Comparison of ENCODE assay signal across 15 cellular contexts in the genomic region with DNA sequence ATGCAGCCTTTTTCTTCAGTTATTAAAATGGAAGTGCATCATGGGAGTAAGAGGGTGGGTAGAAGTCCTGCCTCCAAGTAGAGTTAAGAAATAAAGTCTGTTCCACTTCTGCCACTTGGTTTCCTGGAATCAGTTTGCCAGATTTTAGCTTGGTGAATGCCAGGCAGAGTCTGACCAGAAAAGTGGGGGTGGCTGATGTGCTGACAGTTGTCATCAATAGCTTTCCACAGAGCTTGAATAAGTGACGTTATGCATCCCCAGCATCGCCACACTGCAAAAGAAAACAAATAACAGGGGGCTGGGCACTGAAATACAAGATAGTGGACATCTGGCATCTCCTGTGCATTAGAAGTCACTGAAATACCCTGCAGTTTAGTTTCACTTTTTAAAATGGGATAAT. TPM values are rescaled to one million over a fixed set of nuclear protein-coding genes. Genes with fewer than 3 reads are reported as not detected.
A peak's percentile ranks its signal among the peaks of the same experiment; 100 is the strongest.
DNase-seq lines count a peak whose midpoint lies in the region; ATAC-seq and TF ChIP-seq lines count a peak whose summit lies in the region.
"Had no signal": no experiment of that assay in that cellular context is flagged by ENCODE, and none has a peak within 500 bp of the region (broad histone marks: within the 10 kb centered on the region; RNA-seq: fewer than 3 reads in every experiment).

No MANE protein-coding gene starts in this region.

- H3K36me3 ChIP-seq in OCI-LY3 (replicated peaks; ENCODE audit: low read depth, low read length) (no peaks in the 10 kb centered on the region), endocrine pancreas (ENCODE audit: control insufficient read depth, insufficient read depth, low read length) (no peaks in the 10 kb centered on the region)

- ATAC-seq in HG03095 (IDR thresholded peaks at IDR 0.05; ENCODE audit: unreplicated experiment) (no peak), GM21825 (IDR thresholded peaks at IDR 0.05; ENCODE audit: unreplicated experiment) (no peak)
- ATAC-seq: activated T-cell treated with anti-CD3 and anti-CD28 coated beads, Interleukin-2, amount 50 U/mL, for 72 hours; GM23338; natural killer cell had no signal

- no peaks in the 10 kb centered on the region for H3K9me3 ChIP-seq in OCI-LY3 (ENCODE audit: insufficient read depth, low read length)
- no peaks in the 10 kb centered on the region for H3K9me3 ChIP-seq in endocrine pancreas (ENCODE audit: control insufficient read depth, low read length)

- H3K9ac ChIP-seq in OCI-LY3 (ENCODE audit: low read length) (no peak overlapping the region), endocrine pancreas (ENCODE audit: control insufficient read depth, insufficient read depth, low read length) (no peak overlapping the region)

- H3K4me3 ChIP-seq in AG10803 (ENCODE audit: low read length) (peak overlapping the region; percentile 31), OCI-LY3 (ENCODE audit: low read length) (peak overlapping the region; percentile 59), endocrine pancreas (ENCODE audit: control insufficient read depth, insufficient read depth, low read length) (peak overlapping the region; percentile 31)
- H3K4me3 ChIP-seq: GM23338 had no signal

- peak overlapping the region; percentile 53 for H2AFZ ChIP-seq in OCI-LY3 (ENCODE audit: low read depth, low read length)

- no peaks in the 10 kb centered on the region for H3K79me2 ChIP-seq in OCI-LY3 (ENCODE audit: low read length)

- TF ChIP-seq CTCF in AG10803 (conservative IDR thresholded peaks at IDR 0.05; ENCODE audit: low read length) (no peak), OCI-LY3 (IDR thresholded peaks at IDR 0.05; ENCODE audit: low read depth, low read length) (no peak)

- no peak overlapping the region for H3K27ac ChIP-seq in OCI-LY3 (ENCODE audit: low read length)
- H3K27ac ChIP-seq: epithelial cell of prostate had no signal

- no peaks in the 10 kb centered on the region for H4K20me1 ChIP-seq in OCI-LY3 (ENCODE audit: insufficient read depth, low read length)

- H3K27me3 ChIP-seq in OCI-LY3 (ENCODE audit: low read depth, low read length): 0 out of 2 replicates have a peak, but pooled peaks cover 4% of the 10 kb centered on the region
- H3K27me3 ChIP-seq in endocrine pancreas (ENCODE audit: control insufficient read depth, insufficient read depth, low read length): no peaks in the 10 kb centered on the region

- H3K4me1 ChIP-seq in OCI-LY3 (ENCODE audit: low read length) (peaks cover 10% of the 10 kb centered on the region), endocrine pancreas (ENCODE audit: control insufficient read depth, insufficient read depth, low read length) (no peaks in the 10 kb centered on the region)

- H3K4me2 ChIP-seq in OCI-LY3 (ENCODE audit: low read length): peak overlapping the region; percentile 70
- H3K4me2 ChIP-seq: GM23338 had no signal

- DNase-seq in AG10803 (ENCODE audit: low read depth): no peak
- peak; percentile 92 for DNase-seq in myocyte (ENCODE audit: low read depth)
- DNase-seq in inferior parietal cortex (ENCODE audit: extremely low spot score): no peak
- DNase-seq in NCI-H526 (lab: John Stamatoyannopoulos, UW): no peak
- DNase-seq: activated CD4-positive, alpha-beta memory T cell treated with anti-CD3 and anti-CD28 coated beads, Interleukin-2, amount 10 ng/mL, durations not matched to agents 7 days and 5 days; activated T-cell treated with anti-CD3 and anti-CD28 coated beads, Interleukin-2, amount 50 U/mL, for 72 hours; natural killer cell; stimulated activated CD4-positive, alpha-beta T cell treated with anti-CD3 and anti-CD28 coated beads, Interleukin-4, amount 100 ng/mL, for 1 hour; T1000 had no signal

RNA-seq across cellular contexts. Expression of gene CEP162, which starts 30.8 kb away (rescaled TPM):
- total RNA-seq in myocyte: 10.1 and 12.2 TPM in 2 replicates
- polyA plus RNA-seq in myocyte (2012): 1.9 TPM
